Comparison of ENCODE assay signal across 1 cellular context in genomic region chr16:81633680-81634379, GRCh38.
TF ChIP-seq lines count a peak whose summit lies in the region.

No MANE protein-coding gene starts in this region.

TF ChIP-seq in SK-N-SH, 30 proteins besides CTCF, POLR2A, EP300 and RAD21 (continued from another document):
- TF ChIP-seq USF2 (IDR thresholded peaks at IDR 0.05; ENCODE audit: borderline replicate concordance, low read depth, low read length) (no peak), FOXJ3 (CRISPR knock-in tag; IDR thresholded peaks at IDR 0.05) (no peak), POLR2AphosphoS5 (IDR thresholded peaks at IDR 0.05; ENCODE audit: low read depth, low read length) (no peak), RXRA (IDR thresholded peaks at IDR 0.05; ENCODE audit: borderline replicate concordance, low read depth) (no peak)
